Comparison of ENCODE assay signal across 13 cellular contexts in genomic region chr15:41584636-41585139, GRCh38. TPM values are rescaled to one million over a fixed set of nuclear protein-coding genes. Genes with fewer than 3 reads are reported as not detected.
DNase-seq lines count a peak whose midpoint lies in the region; ATAC-seq, FAIRE-seq and TF ChIP-seq lines count a peak whose summit lies in the region.
"Had no signal": no experiment of that assay in that cellular context is flagged by ENCODE, and none has a peak within 500 bp of the region (broad histone marks: within the 10 kb centered on the region; RNA-seq: fewer than 3 reads in every experiment).

No MANE protein-coding gene starts in this region.

- no peak for TF ChIP-seq EP300 in A549 (IDR thresholded peaks at IDR 0.05)

- H3K9me3 Mint-ChIP-seq in endodermal cell (no peaks in the 10 kb centered on the region), nephron (no peaks in the 10 kb centered on the region)

- peaks cover 5% of the 10 kb centered on the region for H3K36me3 Mint-ChIP-seq in endodermal cell (ENCODE audit: low read depth)
- H3K36me3 Mint-ChIP-seq in nephron (ENCODE audit: low read depth), result peaks cover 4% of the 10 kb centered on the region

- CTCF ChIA-PET in A549 (lab: Yijun Ruan, JAX), result interaction anchor here (0.9 to 2.4 kb wide), 5 partner anchors 10 to 118 kb away, joined by 3 to 11 read pairs (median 6); no protein-coding TSS in a partner anchor

- in situ Hi-C loops in G401 (cut with HindIII; ENCODE audit: low sequenced_read_pairs), result no loop called here

- no peaks in the 10 kb centered on the region for H3K27me3 ChIP-seq in endodermal cell (ENCODE audit: control insufficient read depth, insufficient read depth, low read length, poor library complexity, severe bottlenecking)
- H3K27me3 ChIP-seq: SJSA1 had no signal

- no peak for TF ChIP-seq POLR2A in A549 (IDR thresholded peaks at IDR 0.05; ENCODE audit: low read length)

- no peak for DNase-seq in A549 (ENCODE audit: low read depth in 1 of 2, low spot score in 1 of 2)
- DNase-seq in MV-4-11 (lab: John Stamatoyannopoulos, UW), result peak; percentile 10
- no peak for DNase-seq in endodermal cell
- no peak for DNase-seq in G401 (ENCODE audit: low spot score)
- DNase-seq in NCI-H187 (lab: John Stamatoyannopoulos, UW), result no peak
- DNase-seq: cerebellar nuclear complex, occipital lobe had no signal

- H3K36me3 ChIP-seq in endodermal cell (ENCODE audit: control insufficient read depth, insufficient read depth, low read length), result no peaks in the 10 kb centered on the region
- H3K36me3 ChIP-seq: SJSA1 had no signal

- H3K9ac ChIP-seq in endodermal cell (ENCODE audit: extremely low read depth, low read length, poor library complexity, severe bottlenecking), result peak overlapping the region; percentile 20
- H3K9ac ChIP-seq: KMS-11 had no signal

- H3K4me3 Mint-ChIP-seq in endodermal cell (peak overlapping the region; percentile 49), nephron (peak overlapping the region; percentile 85 to 94 (median 88))

- WGBS in A549 (ENCODE audit: missing lambda C conversion rate), result 95% methylated on average over 7 of the region's 7 CpGs
- 93 to 96% methylated on average over 7 of the region's 7 CpGs for WGBS in endodermal cell (ENCODE audit: insufficient coverage in 1 of 2, insufficient read length in 1 of 2), 2 experiments

- peaks cover 13% of the 10 kb centered on the region for H3K4me1 Mint-ChIP-seq in endodermal cell
- H3K4me1 Mint-ChIP-seq in nephron, result peaks cover 16% of the 10 kb centered on the region

- H3K27ac Mint-ChIP-seq in endodermal cell (peak overlapping the region; percentile 90), nephron (peak overlapping the region; percentile 95 to 99 (median 99))

- ATAC-seq in A549, result peak in 1 of 2 experiments; percentile 10; a peak in 1 of 6 replicates
- no peak for ATAC-seq in GM19324 (IDR thresholded peaks at IDR 0.05; ENCODE audit: low FRiP score, unreplicated experiment)
- no peak for ATAC-seq in HG03457 (IDR thresholded peaks at IDR 0.05; ENCODE audit: unreplicated experiment)

- H3K27ac ChIP-seq in A549 (peak overlapping the region in 1 of 2 experiments; percentile 76; a peak in 3 of 6 replicates), endodermal cell (ENCODE audit: low read depth, low read length) (peak overlapping the region; percentile 52)
- H3K27ac ChIP-seq: KMS-11, SJSA1 had no signal

- peak overlapping the region; percentile 87 for H3K4me2 ChIP-seq in A549
- H3K4me2 ChIP-seq: KMS-11 had no signal

- H3K4me3 ChIP-seq in A549, result no peak overlapping the region
- H3K4me3 ChIP-seq in endodermal cell (ENCODE audit: low read length), result peak overlapping the region; percentile 53

- TF ChIP-seq RAD21 in A549 (conservative IDR thresholded peaks at IDR 0.05 in 1 of 2, IDR thresholded peaks at IDR 0.05 in 1 of 2), result no peak

- H3K9me3 ChIP-seq in A549 (no peaks in the 10 kb centered on the region), endodermal cell (ENCODE audit: control insufficient read depth, low read length) (no peaks in the 10 kb centered on the region)
- H3K9me3 ChIP-seq: SJSA1 had no signal

- FAIRE-seq in A549 (lab: Jason Lieb, UNC), result no peak
- FAIRE-seq: urothelium cell line had no signal

- TF ChIP-seq CTCF in A549 (IDR thresholded peaks at IDR 0.05) (no peak), endodermal cell (conservative IDR thresholded peaks at IDR 0.05) (no peak), nephron (IDR thresholded peaks at IDR 0.05; ENCODE audit: unreplicated experiment in 3 of 3) (no peak)

- POLR2A ChIA-PET in A549 (lab: Yijun Ruan, JAX), result interaction anchor here (1.1 kb wide), 1 partner anchor 40 kb away, joined by 9 read pairs; the partner anchor contains the start of gene RPAP1

- H3K27me3 Mint-ChIP-seq in endodermal cell (ENCODE audit: insufficient read depth) (peaks cover 1% of the 10 kb centered on the region), nephron (ENCODE audit: low read depth) (peaks cover 14% of the 10 kb centered on the region)

- H3K4me1 ChIP-seq in A549 (peaks cover 5% of the 10 kb centered on the region; the same call in 1 of the 3 replicates), endodermal cell (ENCODE audit: control insufficient read depth, insufficient read depth, low read length) (peaks cover 7% of the 10 kb centered on the region)

TF ChIP-seq in A549, 52 proteins besides CTCF, POLR2A, EP300 and RAD21:
- TF ChIP-seq RFX5 (IDR thresholded peaks at IDR 0.05), result no peak

RNA-seq across cellular contexts. Expression of gene TYRO3, which starts 25.7 kb away (rescaled TPM):
- 8.1 and 11.8 TPM in 2 replicates for polyA plus RNA-seq in A549 (2011; rRNA removed)
- polyA plus RNA-seq in A549 (2012; cell fraction: cytosol; rRNA removed), result 8.8 and 12.4 TPM in 2 replicates
- 13.0 and 16.9 TPM in 2 replicates for polyA plus RNA-seq in A549 (2012; cell fraction: nucleus; rRNA removed)
- polyA plus RNA-seq in A549 (2017; fragmentation: RNase III; extraction: RNeasy Plus Mini Kit Qiagen cat#74134 plus additional on column Dnase treatment), result 7.2 to 7.9 TPM (median 7.6 TPM) in 3 replicates
- polyA minus RNA-seq in A549 (2011; rRNA and poly(A)+ RNA removed), result 26.5 and 27.9 TPM in 2 replicates
- 100 to 1,000 TPM; 293 to 311 TPM for total RNA-seq in endodermal cell
- polyA plus RNA-seq in endodermal cell (2013, experiment 1 of 2), result 86.7 TPM
- 76.1 TPM for polyA plus RNA-seq in endodermal cell (2013, experiment 2 of 2)
- total RNA-seq in G401 (2014; rRNA removed; shearing (Covaris generic)), result 25.9 and 26.2 TPM in 2 replicates

RNA-seq across cellular contexts. Expression of gene RPAP1, which starts 40.6 kb away (rescaled TPM):
- polyA plus RNA-seq in A549 (2011; rRNA removed), result 8.1 and 10.0 TPM in 2 replicates
- 13.7 and 16.4 TPM in 2 replicates for polyA plus RNA-seq in A549 (2012; cell fraction: cytosol; rRNA removed)
- polyA plus RNA-seq in A549 (2012; cell fraction: nucleus; rRNA removed), result 34.2 and 47.9 TPM in 2 replicates
- 11.9 to 13.1 TPM (median 12.7 TPM) in 3 replicates for polyA plus RNA-seq in A549 (2017; fragmentation: RNase III; extraction: RNeasy Plus Mini Kit Qiagen cat#74134 plus additional on column Dnase treatment)
- 9.7 and 15.1 TPM in 2 replicates for polyA minus RNA-seq in A549 (2011; rRNA and poly(A)+ RNA removed)
- total RNA-seq in endodermal cell, result 100 to 1,000 TPM in 1 of 2 donors, 10 to 100 TPM in 1; 91.1 to 107 TPM
- 39.7 TPM for polyA plus RNA-seq in endodermal cell (2013, experiment 1 of 2)
- polyA plus RNA-seq in endodermal cell (2013, experiment 2 of 2), result 38.3 TPM
- total RNA-seq in G401 (2014; rRNA removed; shearing (Covaris generic)), result 24.3 and 46.5 TPM in 2 replicates

Comparison
In these comparisons a context has a peak if more than half of its experiments do, and no peak if none do; other contexts are left out.
1. RNA of gene TYRO3, which starts 25.7 kb away (total RNA-seq): 293 to 311 TPM in endodermal cell; 25.9 to 26.2 TPM in G401; every median in the first group is over 10 times any median in the second.